In the genomic region with DNA sequence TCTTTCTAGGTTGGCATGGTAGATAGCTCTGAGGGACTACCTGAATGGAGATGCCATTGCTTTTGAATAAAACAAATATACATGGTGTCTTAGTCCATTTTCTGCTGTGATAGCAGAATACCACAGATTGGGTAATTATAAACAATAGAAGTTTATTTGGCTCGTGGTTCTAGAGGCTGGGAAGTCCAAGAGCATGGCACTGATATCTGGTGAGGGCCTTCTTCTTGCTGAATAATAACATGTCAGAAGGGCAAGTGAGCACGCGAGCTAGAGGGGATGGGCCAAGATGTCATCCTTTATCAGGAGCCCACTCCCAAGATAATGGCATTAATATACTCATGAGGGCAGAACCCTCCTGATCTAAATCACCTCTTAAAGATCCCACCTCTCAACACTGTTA, we compare ENCODE assay signal across 34 cellular contexts. TPM values are rescaled to one million over a fixed set of nuclear protein-coding genes. Genes with fewer than 3 reads are reported as not detected.
"Had no signal": no experiment of that assay in that cellular context is flagged by ENCODE, and none has a peak within 500 bp of the region (broad histone marks: within the 10 kb centered on the region; RNA-seq: fewer than 3 reads in every experiment).

No MANE protein-coding gene starts in this region.

- DNase-seq: activated B cell treated with CpG ODN at 0.5 μM for 24 hours; activated CD4-positive, alpha-beta memory T cell treated with anti-CD3 and anti-CD28 coated beads, Interleukin-2, amount 10 ng/mL, durations not matched to agents 7 days and 5 days; activated CD4-positive, alpha-beta T cell treated with anti-CD3 and anti-CD28 coated beads, Interleukin-2, amount 10 ng/mL, durations not matched to agents 24 days and 14 days; activated CD4-positive, alpha-beta T cell treated with anti-CD3 and anti-CD28 coated beads, Interleukin-2, amount 50 U/mL, for 4 hours; activated CD8-positive, alpha-beta memory T cell treated with anti-CD3 and anti-CD28 coated beads, Interleukin-2, amount 50 U/mL, for 48 hours; activated effector memory CD4-positive, alpha-beta T cell treated with anti-CD3 and anti-CD28 coated beads, Interleukin-2, amount 50 U/mL, for 16 hours; activated naive CD4-positive, alpha-beta T cell treated with anti-CD3 and anti-CD28 coated beads for 36 hours; activated naive CD8-positive, alpha-beta T cell treated with anti-CD3 and anti-CD28 coated beads, Interleukin-2, amount 10 ng/mL, durations not matched to agents 7 days and 5 days; amniotic stem cell; anterior cingulate cortex; brain microvascular endothelial cell; dermis blood vessel endothelial cell; effector CD4-positive, alpha-beta T cell; effector memory CD8-positive, alpha-beta T cell; erythroblast; foreskin keratinocyte; gastrocnemius medialis; glutamatergic neuron; heart left ventricle; T-helper 1 cell; T-helper 17 cell; T1000; WERI-Rb-1 had no signal

- H3K27me3 ChIP-seq: brain microvascular endothelial cell, esophagus muscularis mucosa, foreskin keratinocyte, gastrocnemius medialis, heart left ventricle had no signal

- H3K27ac ChIP-seq: brain microvascular endothelial cell, coronary artery, esophagus muscularis mucosa, foreskin keratinocyte, gastrocnemius medialis, heart left ventricle, WERI-Rb-1 had no signal

- H3K27ac Mint-ChIP-seq: activated B cell treated with CpG ODN at 0.5 μM for 24 hours; activated CD4-positive, alpha-beta memory T cell treated with anti-CD3 and anti-CD28 coated beads, Interleukin-2, amount 10 ng/mL, durations not matched to agents 7 days and 5 days; activated CD4-positive, alpha-beta T cell treated with anti-CD3 and anti-CD28 coated beads, Interleukin-2, amount 10 ng/mL, durations not matched to agents 24 days and 14 days; activated naive CD4-positive, alpha-beta T cell treated with anti-CD3 and anti-CD28 coated beads for 36 hours; activated naive CD4-positive, alpha-beta T cell treated with anti-CD3 and anti-CD28 coated beads, Interleukin-2, amount 50 U/mL, for 24 hours; activated naive CD8-positive, alpha-beta T cell treated with anti-CD3 and anti-CD28 coated beads, Interleukin-2, amount 10 ng/mL, durations not matched to agents 7 days and 5 days; effector memory CD8-positive, alpha-beta T cell; T-helper 17 cell; T-helper 2 cell treated with Interferon-gamma antibody and Interleukin-4, amounts not matched to agents 5 μg/mL and 100 μg/mL, for 36 hours had no signal

- H3K9me3 Mint-ChIP-seq: activated naive CD4-positive, alpha-beta T cell treated with anti-CD3 and anti-CD28 coated beads, Interleukin-2, amount 50 U/mL, for 24 hours; central memory CD8-positive, alpha-beta T cell had no signal

- H3K9me3 ChIP-seq: esophagus muscularis mucosa, gastrocnemius medialis had no signal

- H3K4me3 Mint-ChIP-seq: activated B cell treated with CpG ODN at 0.5 μM for 24 hours; activated CD4-positive, alpha-beta memory T cell treated with anti-CD3 and anti-CD28 coated beads, Interleukin-2, amount 10 ng/mL, durations not matched to agents 7 days and 5 days; activated CD4-positive, alpha-beta T cell treated with anti-CD3 and anti-CD28 coated beads, Interleukin-2, amount 10 ng/mL, durations not matched to agents 24 days and 14 days; activated naive CD4-positive, alpha-beta T cell treated with anti-CD3 and anti-CD28 coated beads for 36 hours; activated naive CD4-positive, alpha-beta T cell treated with anti-CD3 and anti-CD28 coated beads, Interleukin-2, amount 50 U/mL, for 24 hours; activated naive CD8-positive, alpha-beta T cell treated with anti-CD3 and anti-CD28 coated beads, Interleukin-2, amount 10 ng/mL, durations not matched to agents 7 days and 5 days; central memory CD8-positive, alpha-beta T cell; effector memory CD8-positive, alpha-beta T cell; T-helper 17 cell; T-helper 2 cell treated with Interferon-gamma antibody and Interleukin-4, amounts not matched to agents 5 μg/mL and 100 μg/mL, for 36 hours had no signal

- ATAC-seq: activated CD4-positive, CD25-positive, alpha-beta regulatory T cell treated with anti-CD3 and anti-CD28 coated beads, Interleukin-2, amount 50 U/mL, for 24 hours; effector memory CD8-positive, alpha-beta T cell; foreskin keratinocyte; gastrocnemius medialis; heart left ventricle; T-helper 17 cell had no signal

- H3K4me3 ChIP-seq: coronary artery, esophagus muscularis mucosa, gastrocnemius medialis, heart left ventricle had no signal

- H3K27me3 Mint-ChIP-seq: activated B cell treated with CpG ODN at 0.5 μM for 24 hours; activated CD4-positive, alpha-beta memory T cell treated with anti-CD3 and anti-CD28 coated beads, Interleukin-2, amount 10 ng/mL, durations not matched to agents 7 days and 5 days; activated CD4-positive, alpha-beta T cell treated with anti-CD3 and anti-CD28 coated beads, Interleukin-2, amount 10 ng/mL, durations not matched to agents 24 days and 14 days; activated naive CD4-positive, alpha-beta T cell treated with anti-CD3 and anti-CD28 coated beads, Interleukin-2, amount 50 U/mL, for 24 hours; activated naive CD8-positive, alpha-beta T cell treated with anti-CD3 and anti-CD28 coated beads, Interleukin-2, amount 10 ng/mL, durations not matched to agents 7 days and 5 days; central memory CD8-positive, alpha-beta T cell; effector memory CD8-positive, alpha-beta T cell; T-helper 17 cell had no signal

- H3K36me3 ChIP-seq: brain microvascular endothelial cell, gastrocnemius medialis had no signal

- H3K4me1 ChIP-seq: gastrocnemius medialis had no signal

RNA-seq across cellular contexts. Expression of a gene that starts 52.5 kb away (rescaled TPM):
- total RNA-seq: activated B cell treated with CpG ODN at 0.5 μM for 24 hours; activated CD4-positive, alpha-beta memory T cell treated with anti-CD3 and anti-CD28 coated beads, Interleukin-2, amount 10 ng/mL, durations not matched to agents 7 days and 5 days; activated CD4-positive, alpha-beta T cell treated with anti-CD3 and anti-CD28 coated beads, Interleukin-2, amount 10 ng/mL, durations not matched to agents 24 days and 14 days; activated naive CD4-positive, alpha-beta T cell treated with anti-CD3 and anti-CD28 coated beads for 36 hours; activated naive CD8-positive, alpha-beta T cell treated with anti-CD3 and anti-CD28 coated beads, Interleukin-2, amount 10 ng/mL, durations not matched to agents 7 days and 5 days; activated T-helper 2 cell treated with anti-CD3 and anti-CD28 coated beads, Interferon-gamma antibody, Interleukin-2, Interleukin-4, amounts not matched to agents 10 μg/mL and 5 μg/mL and 100 μg/mL, durations not matched to agents 14 hours and 24 hours and 36 hours; astrocyte; bronchial epithelial cell; cardiac septum; cerebellum; dermis blood vessel endothelial cell; esophagus muscularis mucosa; foreskin keratinocyte; gastrocnemius medialis; heart left ventricle; T-helper 17 cell had no signal
- polyA plus RNA-seq: foreskin keratinocyte, heart left ventricle had no signal
